13 cellular contexts compared by ENCODE assay signal in the genomic region with DNA sequence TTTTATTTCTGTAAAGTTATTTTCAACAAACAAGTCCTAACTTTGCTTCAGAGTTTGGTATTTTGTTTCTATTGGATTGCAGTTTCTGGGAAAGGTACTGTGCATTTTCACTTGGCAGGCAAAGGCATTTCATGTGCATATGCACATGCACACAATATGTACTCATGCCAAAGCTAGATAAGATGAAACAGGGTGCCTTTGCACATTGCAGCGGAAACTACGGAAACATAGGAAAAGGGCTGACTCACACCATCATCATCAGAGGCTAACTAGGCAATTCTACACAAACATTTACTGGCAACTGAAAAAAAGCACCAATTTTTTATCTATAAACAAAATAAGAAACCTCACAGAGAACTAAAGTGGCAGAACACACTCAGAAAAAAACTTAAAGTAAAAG.
A peak's percentile ranks its signal among the peaks of the same experiment; 100 is the strongest.
DNase-seq lines count a peak whose midpoint lies in the region; TF ChIP-seq lines count a peak whose summit lies in the region.
"Had no signal": no experiment of that assay in that cellular context is flagged by ENCODE, and none has a peak within 500 bp of the region (broad histone marks: within the 10 kb centered on the region; RNA-seq: fewer than 3 reads in every experiment).

No MANE protein-coding gene starts in this region.

- BruUV-seq in OCI-LY7 (replicated peaks; lab: Mats Ljungman, UMichigan): no TSS peak

- no peak overlapping the region for H3K27ac ChIP-seq in OCI-LY7 (ENCODE audit: low read depth, low read length, poor library complexity, severe bottlenecking)
- H3K27ac ChIP-seq: left lung, parathyroid adenoma had no signal

- no peaks in the 10 kb centered on the region for H3K9me2 ChIP-seq in OCI-LY7 (ENCODE audit: insufficient read depth, low read length)

- no peaks in the 10 kb centered on the region for H3K79me2 ChIP-seq in OCI-LY7 (ENCODE audit: insufficient read depth, low read depth, low read length)
- H3K79me2 ChIP-seq: parathyroid adenoma had no signal

- intact Hi-C loops in OCI-LY7 (cut with micrococcal nuclease; ENCODE audit: unreplicated experiment): no loop called here

- no peak overlapping the region for H3K4me2 ChIP-seq in OCI-LY7 (ENCODE audit: low read length)

- H3K4me1 ChIP-seq in OCI-LY7 (ENCODE audit: insufficient read depth, low read length, poor library complexity, severe bottlenecking): no peaks in the 10 kb centered on the region
- H3K4me1 ChIP-seq: left lung, parathyroid adenoma had no signal

- POLR2A ChIA-PET in AG04449 (lab: Yijun Ruan, JAX) (no interaction called here), OCI-LY7 (lab: Charles Lee) (no interaction called here)

- H3K4me3 ChIP-seq in AG04449 (ENCODE audit: low read depth, low read length): no peak overlapping the region
- H3K4me3 ChIP-seq in OCI-LY7 (ENCODE audit: low read depth, low read length, poor library complexity, severe bottlenecking): no peak overlapping the region
- H3K4me3 ChIP-seq: left lung had no signal

- no peak overlapping the region for H2AFZ ChIP-seq in OCI-LY7 (ENCODE audit: low read length)
- H2AFZ ChIP-seq: parathyroid adenoma had no signal

- DNase-seq in AG04449 (ENCODE audit: low read depth, low spot score): peak; percentile 64
- peak; percentile 90 for DNase-seq in HS-5 (ENCODE audit: low read depth)
- DNase-seq in astrocyte of the hippocampus (ENCODE audit: low read depth, low spot score): peak; percentile 65
- DNase-seq in glomerular visceral epithelial cell (ENCODE audit: extremely low spot score): peak; percentile 48
- DNase-seq in NCI-H524 treated with DMSO at 0.1 percent for 48 hours (lab: John Stamatoyannopoulos, UW): no peak
- DNase-seq in OCI-LY7 (ENCODE audit: low spot score): no peak
- DNase-seq in RPMI8226: no peak
- DNase-seq in SIG-M5 (lab: John Stamatoyannopoulos, UW): no peak
- DNase-seq: amygdala; left lung; stimulated activated CD4-positive, alpha-beta T cell treated with anti-CD3 and anti-CD28 coated beads, Interleukin-4, amount 100 ng/mL, for 4 hours; stimulated activated naive CD8-positive, alpha-beta T cell treated with anti-CD3 and anti-CD28 coated beads, Interleukin-15, amount 100 ng/mL, for 72 hours had no signal

- TF ChIP-seq CTCF in AG04449 (IDR thresholded peaks at IDR 0.05; ENCODE audit: insufficient read depth, low read length, missing control alignments) (no peak), OCI-LY7 (conservative IDR thresholded peaks at IDR 0.05; ENCODE audit: low read length) (no peak)

- no peaks in the 10 kb centered on the region for H3K9me3 ChIP-seq in OCI-LY7 (ENCODE audit: low read length)

- no peaks in the 10 kb centered on the region for H3K36me3 ChIP-seq in OCI-LY7 (ENCODE audit: insufficient read depth, low read length)
- H3K36me3 ChIP-seq: left lung had no signal

- H4K20me1 ChIP-seq in OCI-LY7 (ENCODE audit: insufficient read depth, low read length): no peaks in the 10 kb centered on the region

- CTCF ChIA-PET in AG04449 (lab: Yijun Ruan, JAX): no interaction called here
- CTCF ChIA-PET in OCI-LY7 (lab: Charles Lee; ENCODE audit: unreplicated experiment): no interaction called here

Comparison
In these comparisons a context has a peak if more than half of its experiments do, and no peak if none do; other contexts are left out.
1. DNase-seq: peak in AG04449 (single experiment), HS-5 (single experiment), astrocyte of the hippocampus (single experiment) and glomerular visceral epithelial cell (single experiment); none in NCI-H524 treated with DMSO at 0.1 percent for 48 hours (single experiment), OCI-LY7 (single experiment), RPMI8226 (single experiment) and SIG-M5 (single experiment).